8 cellular contexts compared by ENCODE assay signal in genomic region chr18:42028232-42028832, GRCh38.
DNase-seq lines count a peak whose midpoint lies in the region; ATAC-seq, FAIRE-seq and TF ChIP-seq lines count a peak whose summit lies in the region.

No MANE protein-coding gene starts in this region.

- BruUV-seq in GM12878 (replicated peaks; lab: Mats Ljungman, UMichigan): no TSS peak

- H3F3A ChIP-seq in OCI-LY1 (ENCODE audit: insufficient read depth, low read length): no peaks in the 10 kb centered on the region

- RAD21 ChIA-PET in GM12878 (lab: Charles Lee; ENCODE audit: unreplicated experiment): interaction anchor here (0.6 to 2.1 kb wide), 10 partner anchors 12 to 92 kb away, joined by 3 to 14 read pairs (median 3); no protein-coding TSS in a partner anchor

- H3K79me2 ChIP-seq in OCI-LY1 (ENCODE audit: insufficient read depth, low read length) (no peaks in the 10 kb centered on the region), GM12878 (ENCODE audit: control insufficient read depth, insufficient read depth, low read length) (no peaks in the 10 kb centered on the region; the same call in 1 of the 2 replicates)

- intact Hi-C loops in GM12878 (cut with micrococcal nuclease; ENCODE audit: unreplicated experiment) (loop anchor here (5.0 to 10.0 kb wide), 2 partner anchors 71 to 156 kb away; partner anchors contain the start of gene PIK3C3), tibial artery (cut with DNase I; ENCODE audit: low total_unique reads) (no loop called here)

- H3K36me3 ChIP-seq in OCI-LY1 (ENCODE audit: insufficient read depth, low read length) (peaks cover 24% of the 10 kb centered on the region), GM12878 (ENCODE audit: control insufficient read depth in 2 of 2, insufficient read depth in 2 of 2, low read length in 1 of 2) (peaks cover 0 to 25% of the 10 kb centered on the region in 2 experiments; a peak in 3 of 4 replicates), tibial artery (peaks cover 25 to 50% (median 34%) of the 10 kb centered on the region in 3 donors)

- peak; percentile 58 for DNase-seq in AG10803 (ENCODE audit: low read depth)
- DNase-seq in GM12878 (ENCODE audit: low read depth, low spot score): no peak
- peak; percentile 31 for DNase-seq in kidney glomerular epithelial cell (lab: John Stamatoyannopoulos, UW)
- DNase-seq in tibial artery: no peak
- DNase-seq in GF-D8 (lab: John Stamatoyannopoulos, UW): no peak

- TF ChIP-seq EP300 in GM12878 (IDR thresholded peaks at IDR 0.05; ENCODE audit: borderline replicate concordance in 1 of 2, control insufficient read depth in 1 of 2, low read depth in 2 of 2, low read length in 2 of 2): no peak

- POLR2A ChIA-PET in GM12878 (lab: Charles Lee): no interaction called here

- H3K27me3 ChIP-seq in OCI-LY1 (ENCODE audit: insufficient read depth, low read length) (no peaks in the 10 kb centered on the region), GM12878 (replicated peaks in 1 of 2; ENCODE audit: control insufficient read depth in 2 of 2, insufficient read depth in 2 of 2, low read length in 1 of 2) (no peaks in the 10 kb centered on the region), tibial artery (no peaks in the 10 kb centered on the region)

- H3K4me3 ChIP-seq in AG10803 (ENCODE audit: low read length): no peak overlapping the region
- no peak overlapping the region for H3K4me3 ChIP-seq in OCI-LY1 (ENCODE audit: low read depth, low read length, poor library complexity, severe bottlenecking)
- no peak overlapping the region for H3K4me3 ChIP-seq in GM12878
- H3K4me3 ChIP-seq in tibial artery: no peak overlapping the region

- no peak overlapping the region for H3K27ac ChIP-seq in OCI-LY1 (ENCODE audit: low read depth, low read length, poor library complexity, severe bottlenecking)
- H3K27ac ChIP-seq in GM12878 (ENCODE audit: control insufficient read depth, insufficient read depth): no peak overlapping the region
- H3K27ac ChIP-seq in tibial artery: no peak overlapping the region

- peak; percentile 82 for FAIRE-seq in GM12878 (lab: Jason Lieb, UNC)

- no peak overlapping the region for H3K9ac ChIP-seq in OCI-LY1 (ENCODE audit: low read length)
- H3K9ac ChIP-seq in GM12878 (ENCODE audit: control insufficient read depth, insufficient read depth, low read length): no peak overlapping the region

- H2AFZ ChIP-seq in OCI-LY1 (ENCODE audit: low read length): no peak overlapping the region
- no peak overlapping the region for H2AFZ ChIP-seq in GM12878 (ENCODE audit: control insufficient read depth, low read depth, low read length)

- H3K9me2 ChIP-seq in OCI-LY1 (ENCODE audit: low read depth, low read length): no peaks in the 10 kb centered on the region; the same call in 1 of the 2 replicates

- SMC1A ChIA-PET in GM12878 (lab: Charles Lee; ENCODE audit: uncharacterized antibody, unreplicated experiment): interaction anchor here (0.6 to 4.2 kb wide), 24 partner anchors 9 to 160 kb away, joined by 3 to 15 read pairs (median 4); partner anchors contain the start of gene PIK3C3

- H3K4me1 ChIP-seq in OCI-LY1 (ENCODE audit: insufficient read depth, low read length, severe bottlenecking): no peaks in the 10 kb centered on the region
- peaks cover 33% of the 10 kb centered on the region for H3K4me1 ChIP-seq in GM12878 (ENCODE audit: control insufficient read depth, insufficient read depth, low read length)
- no peaks in the 10 kb centered on the region for H3K4me1 ChIP-seq in tibial artery

- in situ Hi-C loops in GM12878 (cut with MboI): no loop called here

- H3K9me3 ChIP-seq in OCI-LY1 (ENCODE audit: low read length) (no peaks in the 10 kb centered on the region), GM12878 (replicated peaks; ENCODE audit: control insufficient read depth, insufficient read depth, low read length) (no peaks in the 10 kb centered on the region), tibial artery (no peaks in the 10 kb centered on the region)

- H3K4me2 ChIP-seq in OCI-LY1 (ENCODE audit: low read length): no peak overlapping the region
- H3K4me2 ChIP-seq in GM12878 (ENCODE audit: control insufficient read depth, insufficient read depth): no peak overlapping the region

- ATAC-seq in GM12878: 0 out of 3 replicates have a peak, but pooled peaks have one; percentile 22
- ATAC-seq in GM19351 (IDR thresholded peaks at IDR 0.05; ENCODE audit: unreplicated experiment): no peak

- peak; percentile 40; the same call in 1 of the 2 replicates for TF ChIP-seq RAD21 in GM12878 (IDR thresholded peaks at IDR 0.05; ENCODE audit: insufficient read depth, low read depth, low read length)

- 75% methylated on average over 6 of the region's 6 CpGs for WGBS in GM12878 (ENCODE audit: insufficient coverage, insufficient replicate concordance, low lambda C conversion rate, missing lambda C conversion rate)

- TF ChIP-seq CTCF in AG10803 (conservative IDR thresholded peaks at IDR 0.05; ENCODE audit: low read length): peak; percentile 93
- peak; percentile 73 for TF ChIP-seq CTCF in GM12872 (IDR thresholded peaks at IDR 0.05; ENCODE audit: insufficient read depth, low read depth, low read length)
- peak; percentile 79 for TF ChIP-seq CTCF in OCI-LY1 (IDR thresholded peaks at IDR 0.05; ENCODE audit: low read length)
- TF ChIP-seq CTCF in GM12878 (IDR thresholded peaks at IDR 0.05 in 2 of 3, conservative IDR thresholded peaks at IDR 0.05 in 1 of 3; ENCODE audit: control insufficient read depth in 2 of 3, extremely low read depth in 1 of 3, insufficient read depth in 1 of 3, low read depth in 3 of 3, low read length in 3 of 3): peak; percentile 63 to 77 (median 74)
- TF ChIP-seq CTCF in tibial artery (IDR thresholded peaks at IDR 0.05): peak; percentile 29 to 63

- TF ChIP-seq POLR2A in GM12878 (IDR thresholded peaks at IDR 0.05; ENCODE audit: low read depth, low read length): no peak

- H4K20me1 ChIP-seq in OCI-LY1 (ENCODE audit: insufficient read depth, low read length) (no peaks in the 10 kb centered on the region), GM12878 (ENCODE audit: control insufficient read depth, insufficient read depth) (no peaks in the 10 kb centered on the region)

- CTCF ChIA-PET in GM12878 (lab: Yijun Ruan, JAX): interaction anchor here (0.6 to 9.8 kb wide), 54 partner anchors 9 to 1243 kb away, joined by 3 to 98 read pairs (median 4); no protein-coding TSS in a partner anchor

TF ChIP-seq in GM12878, 131 proteins besides CTCF, POLR2A, EP300 and RAD21:
- TF ChIP-seq JUND (IDR thresholded peaks at IDR 0.05; ENCODE audit: low read depth, low read length): no peak
- TF ChIP-seq SMC3 (IDR thresholded peaks at IDR 0.05; ENCODE audit: borderline replicate concordance, low read length): peak; percentile 18; the same call in 1 of the 2 replicates
- peak; percentile 59 for TF ChIP-seq RUNX3 (IDR thresholded peaks at IDR 0.05; ENCODE audit: low read length)
TF ChIP-seq in GM12878: peak in this region for 2.

Comparison
In these comparisons a context has a peak if more than half of its experiments do, and no peak if none do; other contexts are left out.
1. DNase-seq: peak in AG10803 (single experiment) and kidney glomerular epithelial cell (single experiment); none in GM12878 (single experiment), tibial artery (0 of 2) and GF-D8 (single experiment).
2. Peak in every context shown above with its lines, with median percentiles within 50 percentile points of each other: CTCF ChIP-seq.